9 cellular contexts compared by ENCODE assay signal in genomic region chr7:3722396-3722846, GRCh38.
A peak's percentile ranks its signal among the peaks of the same experiment; 100 is the strongest.
DNase-seq lines count a peak whose midpoint lies in the region; ATAC-seq and TF ChIP-seq lines count a peak whose summit lies in the region.
"Had no signal": no experiment of that assay in that cellular context is flagged by ENCODE, and none has a peak within 500 bp of the region (broad histone marks: within the 10 kb centered on the region; RNA-seq: fewer than 3 reads in every experiment).

No MANE protein-coding gene starts in this region.

- H3K27me3 ChIP-seq in HUES6 (ENCODE audit: control insufficient read depth, insufficient read depth, low read length) (no peaks in the 10 kb centered on the region), Peyer's patch (no peaks in the 10 kb centered on the region)

- intact Hi-C loops in sciatic nerve (cut with DNase I) = no loop called here

- peak overlapping the region; percentile 7 for H3K9ac ChIP-seq in HUES6 (ENCODE audit: low read length)

- H3K4me1 ChIP-seq in HUES6 (ENCODE audit: control insufficient read depth, insufficient read depth, low read length) (peaks cover 12% of the 10 kb centered on the region), Peyer's patch (no peaks in the 10 kb centered on the region)

- H3K27ac ChIP-seq in HUES6 (ENCODE audit: low read depth, low read length) = no peak overlapping the region
- H3K27ac ChIP-seq in Peyer's patch = no peak overlapping the region

- H3K9me3 ChIP-seq in HUES6 (ENCODE audit: control insufficient read depth, insufficient read depth, low read depth, low read length) (no peaks in the 10 kb centered on the region), Peyer's patch (no peaks in the 10 kb centered on the region)

- no peaks in the 10 kb centered on the region for H3K36me3 ChIP-seq in HUES6 (ENCODE audit: control insufficient read depth, insufficient read depth, low read length)
- H3K36me3 ChIP-seq in Peyer's patch = no peaks in the 10 kb centered on the region

- peak; percentile 61 for ATAC-seq in sciatic nerve
- no peak for ATAC-seq in HG03460 (IDR thresholded peaks at IDR 0.05; ENCODE audit: unreplicated experiment)
- no peak for ATAC-seq in GM19351 (IDR thresholded peaks at IDR 0.05; ENCODE audit: unreplicated experiment)
- ATAC-seq in HG02678 (IDR thresholded peaks at IDR 0.05; ENCODE audit: unreplicated experiment) = no peak

- DNase-seq in Peyer's patch (peak in 2 of 3 donors; percentile 21 to 48), foreskin melanocyte (peak; percentile 49), sciatic nerve (ENCODE audit: low spot score) (no peak), putamen (ENCODE audit: low spot score) (no peak)
- DNase-seq: occipital lobe had no signal

- peak overlapping the region; percentile 39 for H3K4me3 ChIP-seq in HUES6 (ENCODE audit: low read depth, low read length)
- no peak overlapping the region for H3K4me3 ChIP-seq in Peyer's patch

- TF ChIP-seq POLR2A in Peyer's patch (IDR thresholded peaks at IDR 0.05) = no peak

- TF ChIP-seq CTCF in Peyer's patch (IDR thresholded peaks at IDR 0.05) = peak in 2 of 6 experiments; percentile 9 to 18

Comparison
In these comparisons a context has a peak if more than half of its experiments do, and no peak if none do; other contexts are left out.
1. DNase-seq: peak in Peyer's patch (2 of 3) and foreskin melanocyte (single experiment); none in sciatic nerve (single experiment) and putamen (single experiment).